In the genomic region with DNA sequence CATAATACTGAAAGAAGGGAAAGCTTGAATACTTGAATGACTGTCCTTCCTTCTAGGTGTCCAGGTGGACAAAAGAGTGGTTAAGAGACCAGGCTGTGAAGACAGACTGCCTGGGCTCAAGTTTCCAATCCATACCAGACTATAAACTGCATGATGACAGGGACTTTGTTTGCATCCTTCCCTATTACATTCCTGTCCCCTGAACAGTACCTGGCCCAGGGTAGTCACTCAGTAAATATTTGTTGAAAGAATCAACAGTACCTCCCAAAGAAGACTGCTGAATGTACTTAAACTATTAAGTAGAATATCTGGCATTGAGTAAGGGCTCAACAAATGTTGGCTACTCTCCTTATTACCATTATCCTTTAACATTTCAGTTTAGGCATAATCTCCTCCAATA, we compare ENCODE assay signal across 25 cellular contexts. TPM values are rescaled to one million over a fixed set of nuclear protein-coding genes. Genes with fewer than 3 reads are reported as not detected.
DNase-seq lines count a peak whose midpoint lies in the region; ATAC-seq, FAIRE-seq and TF ChIP-seq lines count a peak whose summit lies in the region.
"Had no signal": no experiment of that assay in that cellular context is flagged by ENCODE, and none has a peak within 500 bp of the region (broad histone marks: within the 10 kb centered on the region; RNA-seq: fewer than 3 reads in every experiment).

No MANE protein-coding gene starts in this region.

- POLR2A ChIA-PET in endothelial cell of umbilical vein (lab: Charles Lee), result no interaction called here

- intact Hi-C loops in endothelial cell of umbilical vein (cut with micrococcal nuclease), result no loop called here
- intact Hi-C loops in tibial artery (cut with DNase I; ENCODE audit: low total_unique reads), result no loop called here
- intact Hi-C loops in breast epithelium (cut with DNase I; ENCODE audit: low total_unique reads), result no loop called here

- H2AFZ ChIP-seq in endothelial cell of umbilical vein (ENCODE audit: low read depth, low read length), result no peak overlapping the region

- H3K9me1 ChIP-seq in endothelial cell of umbilical vein (replicated peaks; ENCODE audit: control insufficient read depth, extremely low read depth, insufficient read depth, low read length), result no peaks in the 10 kb centered on the region

- peaks cover 11% of the 10 kb centered on the region for H3K4me1 Mint-ChIP-seq in stimulated activated effector memory CD8-positive, alpha-beta T cell treated with anti-CD3 and anti-CD28 coated beads, Interleukin-12 subunit alpha, Interleukin-12 subunit beta, amount 100 ng/mL, for 72 hours

- H3K4me3 ChIP-seq in endothelial cell of umbilical vein (replicated peaks in 1 of 3; ENCODE audit: insufficient read depth in 1 of 3, low read depth in 1 of 3, low read length in 3 of 3) (no peak overlapping the region), tibial artery (no peak overlapping the region), breast epithelium (no peak overlapping the region)
- H3K4me3 ChIP-seq: BLaER1 treated with 17β-estradiol and CSF1 and Interleukin-3, amounts not matched to agents 10 nM and 100 nM; GM12878; Peyer's patch had no signal

- no peak for TF ChIP-seq CTCF in endothelial cell of umbilical vein (IDR thresholded peaks at IDR 0.05; ENCODE audit: extremely low read depth in 1 of 2, insufficient read depth in 1 of 2, low read depth in 1 of 2, low read length in 2 of 2)
- TF ChIP-seq CTCF in tibial artery (IDR thresholded peaks at IDR 0.05), result no peak
- no peak for TF ChIP-seq CTCF in breast epithelium (IDR thresholded peaks at IDR 0.05)

- H3K9ac ChIP-seq in endothelial cell of umbilical vein (replicated peaks; ENCODE audit: extremely low read depth, insufficient read depth, low read length), result no peak overlapping the region
- H3K9ac ChIP-seq: BLaER1 treated with 17β-estradiol and CSF1 and Interleukin-3, amounts not matched to agents 10 nM and 100 nM had no signal

- no peak for ATAC-seq in stimulated activated effector memory CD8-positive, alpha-beta T cell treated with anti-CD3 and anti-CD28 coated beads, Interleukin-12 subunit alpha, Interleukin-12 subunit beta, amount 100 ng/mL, for 72 hours
- ATAC-seq: GM12878, HCT116 had no signal

- H3K4me3 Mint-ChIP-seq in stimulated activated effector memory CD8-positive, alpha-beta T cell treated with anti-CD3 and anti-CD28 coated beads, Interleukin-12 subunit alpha, Interleukin-12 subunit beta, amount 100 ng/mL, for 72 hours, result no peak overlapping the region
- H3K4me3 Mint-ChIP-seq: CD4-positive, alpha-beta T cell had no signal

- TF ChIP-seq POLR2A in endothelial cell of umbilical vein (IDR thresholded peaks at IDR 0.05; ENCODE audit: low read depth, low read length), result no peak
- no peak for TF ChIP-seq POLR2A in breast epithelium (IDR thresholded peaks at IDR 0.05)
- no peak for TF ChIP-seq POLR2A in GM12892 (IDR thresholded peaks at IDR 0.05; ENCODE audit: low read depth, low read length)

- dilution Hi-C loops in endothelial cell of umbilical vein (cut with MboI; ENCODE audit: extremely low pct_ligation_motif_present, low sequenced_read_pairs), result no loop called here

- CTCF ChIA-PET in endothelial cell of umbilical vein (lab: Charles Lee), result interaction anchor here (2.5 kb wide), 1 partner anchor 10 kb away, joined by 10 read pairs; no protein-coding TSS in a partner anchor

- peaks cover 27% of the 10 kb centered on the region for H3K36me3 Mint-ChIP-seq in stimulated activated effector memory CD8-positive, alpha-beta T cell treated with anti-CD3 and anti-CD28 coated beads, Interleukin-12 subunit alpha, Interleukin-12 subunit beta, amount 100 ng/mL, for 72 hours

- peak overlapping the region; percentile 16 for H3K27ac Mint-ChIP-seq in stimulated activated effector memory CD8-positive, alpha-beta T cell treated with anti-CD3 and anti-CD28 coated beads, Interleukin-12 subunit alpha, Interleukin-12 subunit beta, amount 100 ng/mL, for 72 hours
- H3K27ac Mint-ChIP-seq: CD4-positive, alpha-beta T cell had no signal

- peak; percentile 14 for DNase-seq in ELR (ENCODE audit: low read depth)
- no peak for DNase-seq in endothelial cell of umbilical vein (ENCODE audit: low read depth, low spot score)
- peak; percentile 48 for DNase-seq in kidney tubule cell (ENCODE audit: low spot score)
- no peak for DNase-seq in stimulated activated effector memory CD8-positive, alpha-beta T cell treated with anti-CD3 and anti-CD28 coated beads, Interleukin-12 subunit alpha, Interleukin-12 subunit beta, amount 100 ng/mL, for 72 hours (ENCODE audit: low spot score in 2 of 2)
- DNase-seq in tibial artery, result no peak
- DNase-seq in activated CD8-positive, alpha-beta memory T cell treated with anti-CD3 and anti-CD28 coated beads, Interleukin-2, amount 50 U/mL, for 4 hours, result no peak
- no peak for DNase-seq in breast epithelium (ENCODE audit: low spot score in 2 of 2)
- DNase-seq in GM12892 (ENCODE audit: insufficient read length), result no peak
- DNase-seq: AML-193; CD4-positive, alpha-beta T cell; GDM1; Karpas-422; NCI-H1105 treated with DMSO at 0.1 percent for 48 hours; NCI-H2029; NCI-H446 treated with DMSO at 0.1 percent for 48 hours; NCI-H69; Peyer's patch; SHP77 treated with DMSO at 0.1 percent for 48 hours had no signal

- H3K27me3 ChIP-seq in endothelial cell of umbilical vein (ENCODE audit: control insufficient read depth in 2 of 2, insufficient read depth in 2 of 2, low read length in 2 of 2) (no peaks in the 10 kb centered on the region), tibial artery (no peaks in the 10 kb centered on the region), breast epithelium (no peaks in the 10 kb centered on the region)
- H3K27me3 ChIP-seq: BLaER1 treated with 17β-estradiol and CSF1 and Interleukin-3, amounts not matched to agents 10 nM and 100 nM; Peyer's patch had no signal

- FAIRE-seq in endothelial cell of umbilical vein (lab: Jason Lieb, UNC) (no peak), GM12892 (lab: Jason Lieb, UNC) (no peak)
- FAIRE-seq: A204.1, D721Med, GM12878, H1 had no signal

- H3K4me1 ChIP-seq in endothelial cell of umbilical vein (ENCODE audit: control insufficient read depth, extremely low read depth, insufficient read depth, low read length) (peaks cover 16% of the 10 kb centered on the region), tibial artery (no peaks in the 10 kb centered on the region), breast epithelium (no peaks in the 10 kb centered on the region)
- H3K4me1 ChIP-seq: Peyer's patch had no signal

- H3K36me3 ChIP-seq in endothelial cell of umbilical vein (ENCODE audit: control insufficient read depth in 2 of 2, extremely low read depth in 1 of 2, insufficient read depth in 2 of 2, low read length in 2 of 2) (no peaks in the 10 kb centered on the region), tibial artery (peaks cover 2 to 40% (median 8%) of the 10 kb centered on the region in 3 donors), breast epithelium (no peaks in the 10 kb centered on the region)
- H3K36me3 ChIP-seq: Peyer's patch had no signal

- H3K9me3 ChIP-seq in endothelial cell of umbilical vein (replicated peaks; ENCODE audit: control insufficient read depth, insufficient read depth, low read length), result no peaks in the 10 kb centered on the region
- H3K9me3 ChIP-seq in tibial artery, result no peaks in the 10 kb centered on the region
- H3K9me3 ChIP-seq in breast epithelium, result no peaks in the 10 kb centered on the region
- H3K9me3 ChIP-seq: BLaER1 treated with 17β-estradiol and CSF1 and Interleukin-3, amounts not matched to agents 10 nM and 100 nM; Peyer's patch had no signal

- H3K27ac ChIP-seq in endothelial cell of umbilical vein (ENCODE audit: insufficient read depth, low read depth, low read length) (no peak overlapping the region), tibial artery (no peak overlapping the region), breast epithelium (no peak overlapping the region)
- H3K27ac ChIP-seq: BLaER1 treated with 17β-estradiol and CSF1 and Interleukin-3, amounts not matched to agents 10 nM and 100 nM; HL-60; Peyer's patch had no signal

- H3K9me3 Mint-ChIP-seq in stimulated activated effector memory CD8-positive, alpha-beta T cell treated with anti-CD3 and anti-CD28 coated beads, Interleukin-12 subunit alpha, Interleukin-12 subunit beta, amount 100 ng/mL, for 72 hours, result no peaks in the 10 kb centered on the region
- H3K9me3 Mint-ChIP-seq: CD4-positive, alpha-beta T cell had no signal

- no peaks in the 10 kb centered on the region for H3K79me2 ChIP-seq in endothelial cell of umbilical vein (ENCODE audit: control insufficient read depth, insufficient read depth, low read length)

- H3K4me2 ChIP-seq in endothelial cell of umbilical vein (ENCODE audit: insufficient read depth, low read length), result peak overlapping the region; percentile 6
- H3K4me2 ChIP-seq: BLaER1 treated with 17β-estradiol and CSF1 and Interleukin-3, amounts not matched to agents 10 nM and 100 nM had no signal

- BruUV-seq in endothelial cell of umbilical vein (replicated peaks; lab: Mats Ljungman, UMichigan), result no TSS peak

- H4K20me1 ChIP-seq in endothelial cell of umbilical vein (replicated peaks; ENCODE audit: control insufficient read depth, extremely low read depth, insufficient read depth, low read length), result no peaks in the 10 kb centered on the region
- H4K20me1 ChIP-seq: BLaER1 treated with 17β-estradiol and CSF1 and Interleukin-3, amounts not matched to agents 10 nM and 100 nM had no signal

TF ChIP-seq in endothelial cell of umbilical vein, 7 proteins besides CTCF, POLR2A, EP300 and RAD21 (continues in another document):
- no peak for TF ChIP-seq GATA2 (IDR thresholded peaks at IDR 0.05; ENCODE audit: insufficient read depth, insufficient read length, low read depth, low read length)

RNA-seq across cellular contexts. Expression of a gene that starts 29.7 kb away (rescaled TPM):
- total RNA-seq in endothelial cell of umbilical vein (16.2 and 19.2 TPM in 2 replicates), breast epithelium (10 to 100 TPM; 11.0 to 23.0 (median 20.0) TPM)
- 9.9 and 12.4 TPM in 2 replicates for polyA plus RNA-seq in endothelial cell of umbilical vein
- polyA plus RNA-seq in endothelial cell of umbilical vein (2011; cell fraction: cytosol; rRNA removed), result 10.1 and 15.6 TPM in 2 replicates
- 15.1 and 18.4 TPM in 2 replicates for polyA plus RNA-seq in endothelial cell of umbilical vein (2011; cell fraction: nucleus; rRNA removed)
- polyA plus RNA-seq in endothelial cell of umbilical vein (2012), result 25.0 and 32.5 TPM in 2 replicates
- polyA minus RNA-seq in endothelial cell of umbilical vein, result 11.5 and 25.0 TPM in 2 replicates
- 7.8 TPM for polyA minus RNA-seq in endothelial cell of umbilical vein (2011; cell fraction: cytosol; rRNA and poly(A)+ RNA removed)
- polyA minus RNA-seq in endothelial cell of umbilical vein (2011; cell fraction: nucleus; rRNA and poly(A)+ RNA removed), result 9.9 and 10.3 TPM in 2 replicates
- 25.3 TPM for polyA plus RNA-seq in GM12892 (2012; ENCODE audit: missing spikeins)

RNA-seq across cellular contexts. Expression of a gene that starts 37.8 kb away (rescaled TPM):
- total RNA-seq in endothelial cell of umbilical vein, result not detected in 2 replicates
- 0.06 TPM in 1 of 2 replicates, not detected in the other for polyA plus RNA-seq in endothelial cell of umbilical vein
- not detected in 2 replicates for polyA plus RNA-seq in endothelial cell of umbilical vein (2011; cell fraction: cytosol; rRNA removed)
- polyA plus RNA-seq in endothelial cell of umbilical vein (2011; cell fraction: nucleus; rRNA removed), result not detected in 2 replicates
- polyA plus RNA-seq in endothelial cell of umbilical vein (2012), result 0.11 and 0.20 TPM in 2 replicates
- not detected in 2 replicates for polyA minus RNA-seq in endothelial cell of umbilical vein
- polyA minus RNA-seq in endothelial cell of umbilical vein (2011; cell fraction: cytosol; rRNA and poly(A)+ RNA removed), result not detected
- not detected in 2 replicates for polyA minus RNA-seq in endothelial cell of umbilical vein (2011; cell fraction: nucleus; rRNA and poly(A)+ RNA removed)
- under 1 TPM in 1 of 3 donors, not detected in 2; 0.32 TPM for total RNA-seq in breast epithelium
- 0.32 TPM for polyA plus RNA-seq in GM12892 (2012; ENCODE audit: missing spikeins)
- total RNA-seq: CD4-positive, alpha-beta T cell; GM12878; H1 had no signal

Comparison
In these comparisons a context has a peak if more than half of its experiments do, and no peak if none do; other contexts are left out.
1. DNase-seq: peak in ELR (single experiment) and kidney tubule cell (single experiment); none in endothelial cell of umbilical vein (single experiment), stimulated activated effector memory CD8-positive, alpha-beta T cell treated with anti-CD3 and anti-CD28 coated beads, Interleukin-12 subunit alpha, Interleukin-12 subunit beta, amount 100 ng/mL, for 72 hours (0 of 2), tibial artery (0 of 2), activated CD8-positive, alpha-beta memory T cell treated with anti-CD3 and anti-CD28 coated beads, Interleukin-2, amount 50 U/mL, for 4 hours (single experiment), breast epithelium (0 of 2) and GM12892 (single experiment).